8 cellular contexts compared by ENCODE assay signal in genomic region chr15:57213783-57214366, GRCh38.
DNase-seq lines count a peak whose midpoint lies in the region; ATAC-seq and TF ChIP-seq lines count a peak whose summit lies in the region.

No MANE protein-coding gene starts in this region.

- peak; percentile 45 to 55 for DNase-seq in AML-193 (lab: John Stamatoyannopoulos, UW)
- peak; percentile 4 for DNase-seq in GM20000 (ENCODE audit: low spot score)
- peak; percentile 71 for DNase-seq in NCI-H524 treated with DMSO at 0.1 percent for 48 hours (lab: John Stamatoyannopoulos, UW)
- DNase-seq in choroid plexus epithelial cell (ENCODE audit: low read depth), result peak; percentile 84
- peak; percentile 70 for DNase-seq in medulla oblongata (ENCODE audit: extremely low spot score)
- no peak for DNase-seq in effector CD8-positive, alpha-beta T cell (lab: John Stamatoyannopoulos, UW)
- DNase-seq in NCI-H187 treated with DMSO at 0.1 percent for 48 hours (lab: John Stamatoyannopoulos, UW), result no peak

- no peak overlapping the region for H3K4me3 ChIP-seq in choroid plexus epithelial cell (ENCODE audit: low read depth, low read length)

- ATAC-seq in HG03520 (IDR thresholded peaks at IDR 0.05; ENCODE audit: unreplicated experiment), result no peak

- TF ChIP-seq CTCF in GM20000 (IDR thresholded peaks at IDR 0.05; ENCODE audit: extremely low read depth, missing control alignments), result peak; percentile 18
- TF ChIP-seq CTCF in choroid plexus epithelial cell (conservative IDR thresholded peaks at IDR 0.05; ENCODE audit: low read depth, low read length), result peak; percentile 51

Comparison
In these comparisons a context has a peak if more than half of its experiments do, and no peak if none do; other contexts are left out.
1. DNase-seq: peak in AML-193 (2 of 2), GM20000 (single experiment), NCI-H524 treated with DMSO at 0.1 percent for 48 hours (single experiment), choroid plexus epithelial cell (single experiment) and medulla oblongata (single experiment); none in effector CD8-positive, alpha-beta T cell (single experiment) and NCI-H187 treated with DMSO at 0.1 percent for 48 hours (single experiment).